ENCODE assay signal across 8 cellular contexts in the genomic region with DNA sequence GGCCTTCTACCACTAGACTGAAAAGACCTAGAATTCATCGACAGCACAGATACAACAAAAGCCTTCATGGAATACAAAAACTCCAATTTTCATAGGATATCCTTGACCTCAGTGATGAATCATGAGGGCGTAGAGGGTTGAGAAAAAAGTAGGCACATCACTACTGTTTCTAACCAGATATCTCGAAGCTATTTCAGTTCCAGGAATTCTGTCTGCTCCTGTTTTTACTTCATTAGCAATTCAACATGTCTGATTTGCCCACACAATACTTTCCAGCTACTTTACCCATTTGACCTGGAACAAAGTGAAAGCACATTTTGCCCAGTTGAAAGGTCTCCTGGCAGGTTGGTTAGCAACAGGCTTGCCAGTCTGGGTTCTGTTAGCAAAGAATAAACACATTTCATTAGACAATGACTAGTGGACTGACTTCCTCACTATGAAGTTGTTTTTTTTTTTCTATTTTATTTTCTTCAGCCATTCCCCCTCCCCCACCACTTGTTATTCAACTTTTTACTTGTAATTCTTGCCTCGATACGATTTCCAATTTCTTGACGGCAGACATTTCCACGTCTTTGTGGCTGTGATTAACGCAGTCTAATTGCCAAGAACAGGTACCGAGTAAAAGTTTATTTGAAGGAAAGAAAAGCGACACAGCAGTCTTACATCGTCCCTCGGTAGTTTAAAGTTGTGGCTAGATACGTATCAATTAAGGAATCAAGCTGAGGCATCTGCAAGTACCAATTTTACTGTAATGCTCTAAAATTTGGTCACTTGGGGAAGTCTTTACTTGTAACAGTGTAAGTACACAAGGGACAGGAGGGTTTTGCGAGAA. TPM values are rescaled to one million over a fixed set of nuclear protein-coding genes. Genes with fewer than 3 reads are reported as not detected.
A peak's percentile ranks its signal among the peaks of the same experiment; 100 is the strongest.
DNase-seq lines count a peak whose midpoint lies in the region; TF ChIP-seq lines count a peak whose summit lies in the region.

No MANE protein-coding gene starts in this region.

- H3K27ac ChIP-seq in substantia nigra (ENCODE audit: low read depth, low read length, poor library complexity, severe bottlenecking): peak overlapping the region; percentile 97

- H3K4me3 ChIP-seq in MG63 (peak overlapping the region; percentile 88), astrocyte of the cerebellum (ENCODE audit: low read depth, low read length) (peak overlapping the region; percentile 78)

- TF ChIP-seq CTCF in astrocyte of the cerebellum (IDR thresholded peaks at IDR 0.05; ENCODE audit: low read depth, low read length, missing control alignments): no peak

- H3K27me3 ChIP-seq in MG63: peaks cover 55% of the 10 kb centered on the region

- H3K36me3 ChIP-seq in MG63: no peaks in the 10 kb centered on the region

- no peaks in the 10 kb centered on the region for H3K9me3 ChIP-seq in MG63

- in situ Hi-C loops in astrocyte of the cerebellum (cut with HindIII; ENCODE audit: low sequenced_read_pairs): no loop called here

- DNase-seq in EH (ENCODE audit: low read depth) (peak; percentile 51), MG63 (no peak), astrocyte of the cerebellum (ENCODE audit: low read depth) (no peak), kidney tubule cell (ENCODE audit: low spot score) (peak; percentile 49), substantia nigra (lab: John Stamatoyannopoulos, UW) (peak in 3 of 49 donors; percentile 37 to 68 (median 38)), SKM-1 (lab: John Stamatoyannopoulos, UW; ENCODE audit: unreplicated experiment) (no peak), NCI-H510A treated with DMSO at 0.1 percent for 48 hours (lab: John Stamatoyannopoulos, UW) (no peak)
- DNase-seq in stimulated activated CD4-positive, alpha-beta T cell treated with anti-CD3 and anti-CD28 coated beads, Interleukin-15, amount 100 ng/mL, for 24 hours: no peak

RNA-seq across cellular contexts. Expression of a gene that starts 4.0 kb away (rescaled TPM):
- 4.4 and 6.8 TPM in 2 replicates for total RNA-seq in MG63 (2014; rRNA removed; shearing (Covaris generic); ENCODE audit: low replicate concordance)

Comparison
In these comparisons a context has a peak if more than half of its experiments do, and no peak if none do; other contexts are left out.
1. DNase-seq: peak in EH (single experiment) and kidney tubule cell (single experiment); none in MG63 (single experiment), astrocyte of the cerebellum (single experiment), SKM-1 (single experiment), NCI-H510A treated with DMSO at 0.1 percent for 48 hours (single experiment) and stimulated activated CD4-positive, alpha-beta T cell treated with anti-CD3 and anti-CD28 coated beads, Interleukin-15, amount 100 ng/mL, for 24 hours (single experiment).